1 cellular context compared by ENCODE assay signal in the genomic region with DNA sequence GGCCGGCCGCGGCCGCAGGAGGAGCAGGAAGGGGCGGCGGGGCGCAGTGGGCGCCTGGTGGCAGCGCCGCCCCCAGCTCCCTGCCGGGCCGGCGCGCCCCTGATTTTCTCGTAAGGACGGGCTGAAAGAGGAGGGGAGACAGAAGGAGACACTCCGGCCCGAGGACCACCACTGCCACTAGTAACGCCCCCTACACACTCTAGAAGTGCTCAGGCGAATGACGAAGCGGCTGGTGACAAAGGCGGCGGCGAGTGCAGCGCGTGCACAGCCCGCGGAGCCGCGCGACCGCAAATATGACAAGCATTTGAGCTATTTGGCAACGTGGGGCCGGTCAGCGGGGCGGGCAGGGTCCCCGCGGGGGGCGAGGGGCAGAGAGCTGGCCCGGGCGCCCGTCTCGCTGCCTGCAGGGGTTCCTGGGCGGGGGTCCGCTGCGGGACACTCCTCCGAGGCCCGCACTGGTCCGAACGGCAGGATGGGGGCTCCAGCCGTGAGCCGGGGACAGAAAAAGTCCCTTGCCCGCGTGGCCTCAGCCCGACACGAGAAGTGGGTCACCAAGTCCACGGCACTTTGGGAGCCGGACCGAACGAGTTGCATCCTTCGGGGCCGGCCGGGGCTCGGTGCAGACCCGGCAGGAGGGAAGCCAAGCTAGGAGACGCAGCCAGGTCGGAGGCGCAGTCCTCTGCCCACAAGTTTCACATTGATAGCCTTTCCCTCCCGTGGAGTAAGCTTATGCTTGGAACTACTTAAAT.
TF ChIP-seq lines count a peak whose summit lies in the region.

No MANE protein-coding gene starts in this region.

TF ChIP-seq in K562, 482 proteins besides CTCF, POLR2A, EP300 and RAD21 (continued from another document and continues in another):
- TF ChIP-seq, protein P1, sequence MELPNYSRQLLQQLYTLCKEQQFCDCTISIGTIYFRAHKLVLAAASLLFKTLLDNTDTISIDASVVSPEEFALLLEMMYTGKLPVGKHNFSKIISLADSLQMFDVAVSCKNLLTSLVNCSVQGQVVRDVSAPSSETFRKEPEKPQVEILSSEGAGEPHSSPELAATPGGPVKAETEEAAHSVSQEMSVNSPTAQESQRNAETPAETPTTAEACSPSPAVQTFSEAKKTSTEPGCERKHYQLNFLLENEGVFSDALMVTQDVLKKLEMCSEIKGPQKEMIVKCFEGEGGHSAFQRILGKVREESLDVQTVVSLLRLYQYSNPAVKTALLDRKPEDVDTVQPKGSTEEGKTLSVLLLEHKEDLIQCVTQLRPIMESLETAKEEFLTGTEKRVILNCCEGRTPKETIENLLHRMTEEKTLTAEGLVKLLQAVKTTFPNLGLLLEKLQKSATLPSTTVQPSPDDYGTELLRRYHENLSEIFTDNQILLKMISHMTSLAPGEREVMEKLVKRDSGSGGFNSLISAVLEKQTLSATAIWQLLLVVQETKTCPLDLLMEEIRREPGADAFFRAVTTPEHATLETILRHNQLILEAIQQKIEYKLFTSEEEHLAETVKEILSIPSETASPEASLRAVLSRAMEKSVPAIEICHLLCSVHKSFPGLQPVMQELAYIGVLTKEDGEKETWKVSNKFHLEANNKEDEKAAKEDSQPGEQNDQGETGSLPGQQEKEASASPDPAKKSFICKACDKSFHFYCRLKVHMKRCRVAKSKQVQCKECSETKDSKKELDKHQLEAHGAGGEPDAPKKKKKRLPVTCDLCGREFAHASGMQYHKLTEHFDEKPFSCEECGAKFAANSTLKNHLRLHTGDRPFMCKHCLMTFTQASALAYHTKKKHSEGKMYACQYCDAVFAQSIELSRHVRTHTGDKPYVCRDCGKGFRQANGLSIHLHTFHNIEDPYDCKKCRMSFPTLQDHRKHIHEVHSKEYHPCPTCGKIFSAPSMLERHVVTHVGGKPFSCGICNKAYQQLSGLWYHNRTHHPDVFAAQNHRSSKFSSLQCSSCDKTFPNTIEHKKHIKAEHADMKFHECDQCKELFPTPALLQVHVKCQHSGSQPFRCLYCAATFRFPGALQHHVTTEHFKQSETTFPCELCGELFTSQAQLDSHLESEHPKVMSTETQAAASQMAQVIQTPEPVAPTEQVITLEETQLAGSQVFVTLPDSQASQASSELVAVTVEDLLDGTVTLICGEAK (IDR thresholded peaks at IDR 0.05) = peak; percentile 39; the same call in 1 of the 2 replicates
- TF ChIP-seq, protein P1 (CRISPR knock-in tag; IDR thresholded peaks at IDR 0.05) = no peak; the same call in 1 of the 2 replicates
- TF ChIP-seq ESRRA (IDR thresholded peaks at IDR 0.05; ENCODE audit: borderline replicate concordance, low read depth) = peak; percentile 27; the same call in 1 of the 2 replicates
- no peak for TF ChIP-seq NCOA1 (IDR thresholded peaks at IDR 0.05; ENCODE audit: low read depth)
- TF ChIP-seq KDM4B (IDR thresholded peaks at IDR 0.05; ENCODE audit: borderline replicate concordance in 2 of 2, low read depth in 1 of 2) = no peak
- TF ChIP-seq ZBTB12 (CRISPR knock-in tag; IDR thresholded peaks at IDR 0.05) = no peak
- TF ChIP-seq ATF7 (IDR thresholded peaks at IDR 0.05) = peak; percentile 67
- TF ChIP-seq ZNF830 (CRISPR knock-in tag; IDR thresholded peaks at IDR 0.05) = no peak; the same call in 1 of the 2 replicates
- no peak for TF ChIP-seq CHD4 (IDR thresholded peaks at IDR 0.05; ENCODE audit: insufficient read depth, insufficient replicate concordance, low read depth, low read length, poor library complexity, severe bottlenecking)
- TF ChIP-seq, protein P2, sequence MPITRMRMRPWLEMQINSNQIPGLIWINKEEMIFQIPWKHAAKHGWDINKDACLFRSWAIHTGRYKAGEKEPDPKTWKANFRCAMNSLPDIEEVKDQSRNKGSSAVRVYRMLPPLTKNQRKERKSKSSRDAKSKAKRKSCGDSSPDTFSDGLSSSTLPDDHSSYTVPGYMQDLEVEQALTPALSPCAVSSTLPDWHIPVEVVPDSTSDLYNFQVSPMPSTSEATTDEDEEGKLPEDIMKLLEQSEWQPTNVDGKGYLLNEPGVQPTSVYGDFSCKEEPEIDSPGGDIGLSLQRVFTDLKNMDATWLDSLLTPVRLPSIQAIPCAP (CRISPR knock-in tag; IDR thresholded peaks at IDR 0.05; ENCODE audit: borderline replicate concordance) = no peak
- no peak for TF ChIP-seq ZFP36 (IDR thresholded peaks at IDR 0.05; ENCODE audit: low read depth, low read length, partially characterized antibody)
- no peak for TF ChIP-seq ZNF197 (CRISPR knock-in tag; IDR thresholded peaks at IDR 0.05; ENCODE audit: low read depth)
- TF ChIP-seq E2F3 (CRISPR knock-in tag; IDR thresholded peaks at IDR 0.05) = no peak
- TF ChIP-seq GATA2 (CRISPR knock-in tag; IDR thresholded peaks at IDR 0.05) = no peak
- no peak for TF ChIP-seq STAT5B (CRISPR knock-in tag; IDR thresholded peaks at IDR 0.05)
- TF ChIP-seq TBP (optimal IDR thresholded peaks at IDR 0.05; ENCODE audit: low read depth, low read length) = peak; percentile 59
- no peak for TF ChIP-seq CREBBP (IDR thresholded peaks at IDR 0.05; ENCODE audit: low read depth, low read length)
- no peak for TF ChIP-seq FOXJ3 (CRISPR knock-in tag; IDR thresholded peaks at IDR 0.05)
- peak; percentile 90 for TF ChIP-seq RBFOX2 (IDR thresholded peaks at IDR 0.05; ENCODE audit: low read depth, low read length)
- peak in 1 of 2 experiments; percentile 26; a peak in 1 of 4 replicates for TF ChIP-seq NONO (IDR thresholded peaks at IDR 0.05; ENCODE audit: low read depth in 2 of 2, low read length in 1 of 2)
- no peak for TF ChIP-seq ZNF311 (CRISPR knock-in tag; IDR thresholded peaks at IDR 0.05)
- 0 out of 2 replicates have a peak, but pooled peaks have one; percentile 24 for TF ChIP-seq ZBTB17 (CRISPR knock-in tag; IDR thresholded peaks at IDR 0.05)
- TF ChIP-seq RBM22 (IDR thresholded peaks at IDR 0.05; ENCODE audit: low read depth, low read length, poor library complexity, severe bottlenecking) = no peak
- TF ChIP-seq HBP1 (CRISPR knock-in tag; IDR thresholded peaks at IDR 0.05) = no peak
- no peak for TF ChIP-seq RBM25 (IDR thresholded peaks at IDR 0.05; ENCODE audit: low read depth, low read length, severe bottlenecking)
- no peak for TF ChIP-seq TAF7 (tag; IDR thresholded peaks at IDR 0.05)
- no peak; the same call in 1 of the 2 replicates for TF ChIP-seq ARID1B (IDR thresholded peaks at IDR 0.05)
- no peak; a peak in 1 of 4 replicates for TF ChIP-seq SRF (CRISPR knock-in tag; IDR thresholded peaks at IDR 0.05)
- no peak for TF ChIP-seq MTA2 (IDR thresholded peaks at IDR 0.05; ENCODE audit: low read depth)
- TF ChIP-seq MEF2D (tag; conservative IDR thresholded peaks at IDR 0.05; ENCODE audit: low read depth) = no peak
- no peak for TF ChIP-seq ZNF165 (CRISPR knock-in tag; IDR thresholded peaks at IDR 0.05; ENCODE audit: borderline replicate concordance)
- TF ChIP-seq SMARCE1 (IDR thresholded peaks at IDR 0.05) = no peak
- TF ChIP-seq SNAPC5 (CRISPR knock-in tag; IDR thresholded peaks at IDR 0.05) = no peak
- no peak for TF ChIP-seq SRSF7 (optimal IDR thresholded peaks at IDR 0.05; ENCODE audit: low read depth, low read length)
- TF ChIP-seq NRF1 (conservative IDR thresholded peaks at IDR 0.05 in 1 of 2, IDR thresholded peaks at IDR 0.05 in 1 of 2) = peak in 1 of 2 experiments; percentile 4; a peak in 1 of 4 replicates
- TF ChIP-seq BRCA1 (IDR thresholded peaks at IDR 0.05) = no peak
- no peak for TF ChIP-seq BRCA1 (CRISPR knock-in tag; IDR thresholded peaks at IDR 0.05)
- TF ChIP-seq FOXA3 (CRISPR knock-in tag; conservative IDR thresholded peaks at IDR 0.05 in 1 of 2, IDR thresholded peaks at IDR 0.05 in 1 of 2) = peak in 1 of 2 experiments; percentile 28; a peak in 1 of 4 replicates
- no peak for TF ChIP-seq TBL1XR1 (IDR thresholded peaks at IDR 0.05; ENCODE audit: low read length in 2 of 2)
- TF ChIP-seq GABPA (tag; conservative IDR thresholded peaks at IDR 0.05; ENCODE audit: low read depth) = no peak
- TF ChIP-seq ZNF263 (CRISPR knock-in tag; IDR thresholded peaks at IDR 0.05; ENCODE audit: borderline replicate concordance) = no peak
- no peak for TF ChIP-seq HSF4 (CRISPR knock-in tag; IDR thresholded peaks at IDR 0.05; ENCODE audit: borderline replicate concordance)
- no peak for TF ChIP-seq RNF2 (IDR thresholded peaks at IDR 0.05)
- TF ChIP-seq MCM7 (IDR thresholded peaks at IDR 0.05) = no peak
- no peak for TF ChIP-seq TCF7L2 (IDR thresholded peaks at IDR 0.05; ENCODE audit: low read depth, low read length)
- no peak for TF ChIP-seq STAG1 (CRISPR knock-in tag; IDR thresholded peaks at IDR 0.05; ENCODE audit: borderline replicate concordance)
- TF ChIP-seq, protein P3, sequence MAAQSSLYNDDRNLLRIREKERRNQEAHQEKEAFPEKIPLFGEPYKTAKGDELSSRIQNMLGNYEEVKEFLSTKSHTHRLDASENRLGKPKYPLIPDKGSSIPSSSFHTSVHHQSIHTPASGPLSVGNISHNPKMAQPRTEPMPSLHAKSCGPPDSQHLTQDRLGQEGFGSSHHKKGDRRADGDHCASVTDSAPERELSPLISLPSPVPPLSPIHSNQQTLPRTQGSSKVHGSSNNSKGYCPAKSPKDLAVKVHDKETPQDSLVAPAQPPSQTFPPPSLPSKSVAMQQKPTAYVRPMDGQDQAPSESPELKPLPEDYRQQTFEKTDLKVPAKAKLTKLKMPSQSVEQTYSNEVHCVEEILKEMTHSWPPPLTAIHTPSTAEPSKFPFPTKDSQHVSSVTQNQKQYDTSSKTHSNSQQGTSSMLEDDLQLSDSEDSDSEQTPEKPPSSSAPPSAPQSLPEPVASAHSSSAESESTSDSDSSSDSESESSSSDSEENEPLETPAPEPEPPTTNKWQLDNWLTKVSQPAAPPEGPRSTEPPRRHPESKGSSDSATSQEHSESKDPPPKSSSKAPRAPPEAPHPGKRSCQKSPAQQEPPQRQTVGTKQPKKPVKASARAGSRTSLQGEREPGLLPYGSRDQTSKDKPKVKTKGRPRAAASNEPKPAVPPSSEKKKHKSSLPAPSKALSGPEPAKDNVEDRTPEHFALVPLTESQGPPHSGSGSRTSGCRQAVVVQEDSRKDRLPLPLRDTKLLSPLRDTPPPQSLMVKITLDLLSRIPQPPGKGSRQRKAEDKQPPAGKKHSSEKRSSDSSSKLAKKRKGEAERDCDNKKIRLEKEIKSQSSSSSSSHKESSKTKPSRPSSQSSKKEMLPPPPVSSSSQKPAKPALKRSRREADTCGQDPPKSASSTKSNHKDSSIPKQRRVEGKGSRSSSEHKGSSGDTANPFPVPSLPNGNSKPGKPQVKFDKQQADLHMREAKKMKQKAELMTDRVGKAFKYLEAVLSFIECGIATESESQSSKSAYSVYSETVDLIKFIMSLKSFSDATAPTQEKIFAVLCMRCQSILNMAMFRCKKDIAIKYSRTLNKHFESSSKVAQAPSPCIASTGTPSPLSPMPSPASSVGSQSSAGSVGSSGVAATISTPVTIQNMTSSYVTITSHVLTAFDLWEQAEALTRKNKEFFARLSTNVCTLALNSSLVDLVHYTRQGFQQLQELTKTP (IDR thresholded peaks at IDR 0.05; ENCODE audit: low read depth in 1 of 2, partially characterized antibody in 2 of 2) = no peak
- TF ChIP-seq POLR2AphosphoS2 (IDR thresholded peaks at IDR 0.05; ENCODE audit: low read length) = no peak
- no peak for TF ChIP-seq ZNF583 (CRISPR knock-in tag; IDR thresholded peaks at IDR 0.05)
- TF ChIP-seq HEY1 (CRISPR knock-in tag; IDR thresholded peaks at IDR 0.05; ENCODE audit: borderline replicate concordance) = no peak
- no peak for TF ChIP-seq ZNF3 (CRISPR knock-in tag; IDR thresholded peaks at IDR 0.05)
- no peak for TF ChIP-seq ZNF282 (CRISPR knock-in tag; IDR thresholded peaks at IDR 0.05)
- no peak for TF ChIP-seq NFIC (IDR thresholded peaks at IDR 0.05)
- TF ChIP-seq SIN3B (IDR thresholded peaks at IDR 0.05; ENCODE audit: low read depth) = no peak
- no peak for TF ChIP-seq HNRNPK (IDR thresholded peaks at IDR 0.05; ENCODE audit: low read depth, low read length, poor library complexity, severe bottlenecking)
